Comparison of ENCODE assay signal across 9 cellular contexts in the genomic region with DNA sequence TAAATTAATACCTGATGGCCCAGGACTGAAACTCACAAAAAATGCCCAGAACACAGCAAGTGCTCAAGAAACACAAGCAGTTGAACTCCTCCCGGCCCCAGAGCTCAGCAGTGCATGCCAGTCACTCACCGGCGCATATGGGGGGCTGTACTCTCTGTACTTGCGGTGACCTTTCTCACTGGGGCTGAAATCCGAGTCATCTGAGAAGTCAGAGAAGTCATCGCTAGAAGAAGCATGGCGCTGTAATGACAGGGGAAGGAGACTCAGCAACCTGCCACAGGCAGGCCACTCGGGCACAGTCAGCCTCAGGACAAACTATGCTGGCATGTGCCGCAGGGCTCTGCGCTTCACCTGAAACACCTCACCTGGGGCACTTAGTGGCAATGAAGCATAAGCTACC. TPM values are rescaled to one million over a fixed set of nuclear protein-coding genes. Genes with fewer than 3 reads are reported as not detected.
DNase-seq lines count a peak whose midpoint lies in the region; ATAC-seq and TF ChIP-seq lines count a peak whose summit lies in the region.
"Had no signal": no experiment of that assay in that cellular context is flagged by ENCODE, and none has a peak within 500 bp of the region (broad histone marks: within the 10 kb centered on the region; RNA-seq: fewer than 3 reads in every experiment).

No MANE protein-coding gene starts in this region.

- TF ChIP-seq CTCF in GM12865 (IDR thresholded peaks at IDR 0.05; ENCODE audit: insufficient read depth, low read depth, low read length, missing control alignments) (no peak), HFFc6 (IDR thresholded peaks at IDR 0.05) (no peak), sigmoid colon (IDR thresholded peaks at IDR 0.05) (no peak), uterus (IDR thresholded peaks at IDR 0.05) (no peak)

- H3K9me3 ChIP-seq in sigmoid colon = no peaks in the 10 kb centered on the region
- no peaks in the 10 kb centered on the region for H3K9me3 ChIP-seq in uterus

- H3K36me3 ChIP-seq in sigmoid colon (peaks cover 10 to 56% (median 27%) of the 10 kb centered on the region in 4 donors), uterus (no peaks in the 10 kb centered on the region)

- H3K4me1 ChIP-seq in sigmoid colon (peaks cover 0 to 60% (median 41%) of the 10 kb centered on the region in 4 donors), uterus (peaks cover 0 to 9% of the 10 kb centered on the region in 2 donors)

- H3K4me3 ChIP-seq in GM12865 (ENCODE audit: low read depth, low read length) = peak overlapping the region; percentile 49
- H3K4me3 ChIP-seq in sigmoid colon = no peak overlapping the region
- H3K4me3 ChIP-seq in uterus = no peak overlapping the region

- H3K4me1 Mint-ChIP-seq in HFFc6 (ENCODE audit: low read depth) = peaks cover 10% of the 10 kb centered on the region
- peaks cover 58% of the 10 kb centered on the region for H3K4me1 Mint-ChIP-seq in activated T-helper 2 cell treated with anti-CD3 and anti-CD28 coated beads, Interferon-gamma antibody, Interleukin-2, Interleukin-4, amounts not matched to agents 10 μg/mL and 5 μg/mL and 100 μg/mL, durations not matched to agents 14 hours and 24 hours and 36 hours (ENCODE audit: low read depth)

- H3K36me3 Mint-ChIP-seq in HFFc6 (ENCODE audit: low read depth) = peaks cover 19% of the 10 kb centered on the region
- H3K36me3 Mint-ChIP-seq in activated T-helper 2 cell treated with anti-CD3 and anti-CD28 coated beads, Interferon-gamma antibody, Interleukin-2, Interleukin-4, amounts not matched to agents 10 μg/mL and 5 μg/mL and 100 μg/mL, durations not matched to agents 14 hours and 24 hours and 36 hours (ENCODE audit: low read depth) = peaks cover 72% of the 10 kb centered on the region

- H3K27me3 Mint-ChIP-seq in HFFc6 (ENCODE audit: insufficient read depth) = no peaks in the 10 kb centered on the region; the same call in none of the 2 replicates
- H3K27me3 Mint-ChIP-seq in activated T-helper 2 cell treated with anti-CD3 and anti-CD28 coated beads, Interferon-gamma antibody, Interleukin-2, Interleukin-4, amounts not matched to agents 10 μg/mL and 5 μg/mL and 100 μg/mL, durations not matched to agents 14 hours and 24 hours and 36 hours (ENCODE audit: low read depth) = no peaks in the 10 kb centered on the region

- DNase-seq in GM12865 (ENCODE audit: low read depth) = peak; percentile 95
- no peak for DNase-seq in HFFc6
- DNase-seq in activated T-helper 2 cell treated with anti-CD3 and anti-CD28 coated beads, Interferon-gamma antibody, Interleukin-2, Interleukin-4, amounts not matched to agents 10 μg/mL and 5 μg/mL and 100 μg/mL, durations not matched to agents 14 hours and 24 hours and 36 hours (ENCODE audit: low spot score) = no peak
- DNase-seq in sigmoid colon = no peak
- no peak for DNase-seq in sciatic nerve (ENCODE audit: low spot score)
- DNase-seq in dedifferentiated amniotic fluid mesenchymal stem cell (ENCODE audit: extremely low spot score) = no peak
- DNase-seq in AML-193 (lab: John Stamatoyannopoulos, UW) = no peak
- no peak for DNase-seq in uterus
- DNase-seq: NCI-H1048 had no signal

- intact Hi-C loops in activated T-helper 2 cell treated with anti-CD3 and anti-CD28 coated beads, Interferon-gamma antibody, Interleukin-2, Interleukin-4, amounts not matched to agents 10 μg/mL and 5 μg/mL and 100 μg/mL, durations not matched to agents 14 hours and 24 hours and 36 hours (cut with micrococcal nuclease) = loop anchor here (2.0 kb wide), 1 partner anchor 93 kb away; no protein-coding TSS in a partner anchor
- intact Hi-C loops in sigmoid colon (cut with DNase I) = no loop called here
- intact Hi-C loops in sciatic nerve (cut with DNase I) = no loop called here
- intact Hi-C loops in uterus (cut with DNase I; ENCODE audit: low total_unique reads) = no loop called here

- no peaks in the 10 kb centered on the region for H3K27me3 ChIP-seq in sigmoid colon
- H3K27me3 ChIP-seq in uterus = no peaks in the 10 kb centered on the region

- H3K4me3 Mint-ChIP-seq in HFFc6 = no peak overlapping the region
- H3K4me3 Mint-ChIP-seq in activated T-helper 2 cell treated with anti-CD3 and anti-CD28 coated beads, Interferon-gamma antibody, Interleukin-2, Interleukin-4, amounts not matched to agents 10 μg/mL and 5 μg/mL and 100 μg/mL, durations not matched to agents 14 hours and 24 hours and 36 hours (ENCODE audit: low read depth) = peak overlapping the region; percentile 95

- ATAC-seq in sciatic nerve = no peak

- H3K27ac Mint-ChIP-seq in HFFc6 = peak overlapping the region; percentile 24; the same call in 1 of the 2 replicates
- peak overlapping the region; percentile 100 for H3K27ac Mint-ChIP-seq in activated T-helper 2 cell treated with anti-CD3 and anti-CD28 coated beads, Interferon-gamma antibody, Interleukin-2, Interleukin-4, amounts not matched to agents 10 μg/mL and 5 μg/mL and 100 μg/mL, durations not matched to agents 14 hours and 24 hours and 36 hours

- H3K27ac ChIP-seq in sigmoid colon (peak overlapping the region; percentile 3 to 54 (median 36)), uterus (no peak overlapping the region)

- TF ChIP-seq EP300 in sigmoid colon (IDR thresholded peaks at IDR 0.05) = no peak

- WGBS in sigmoid colon, 2 donors = 84 to 87% methylated on average over 10 of the region's 10 CpGs

- TF ChIP-seq POLR2A in sigmoid colon (IDR thresholded peaks at IDR 0.05) (no peak), uterus (IDR thresholded peaks at IDR 0.05) (no peak)

- H3K9me3 Mint-ChIP-seq in HFFc6 = no peaks in the 10 kb centered on the region
- H3K9me3 Mint-ChIP-seq in activated T-helper 2 cell treated with anti-CD3 and anti-CD28 coated beads, Interferon-gamma antibody, Interleukin-2, Interleukin-4, amounts not matched to agents 10 μg/mL and 5 μg/mL and 100 μg/mL, durations not matched to agents 14 hours and 24 hours and 36 hours = no peaks in the 10 kb centered on the region

RNA-seq across cellular contexts. Expression of a gene that starts 19.7 kb away (rescaled TPM):
- total RNA-seq in HFFc6 (2021; fragmentation: NEBNext Ultra II Directional; extraction: Animal tissue kit (Norgen Biotek cat#: 25700)) = 10 to 100 TPM; 43.9 to 66.1 (median 55.2) TPM
- 97.1 and 104 TPM in 2 replicates for total RNA-seq in activated T-helper 2 cell treated with anti-CD3 and anti-CD28 coated beads, Interferon-gamma antibody, Interleukin-2, Interleukin-4, amounts not matched to agents 10 μg/mL and 5 μg/mL and 100 μg/mL, durations not matched to agents 14 hours and 24 hours and 36 hours
- total RNA-seq in sigmoid colon (10 to 100 TPM; 19.3 to 25.3 (median 21.8) TPM), sciatic nerve (50.4 TPM), uterus (10 to 100 TPM in 3 of 4 donors, 1 to 10 TPM in 1; 3.3 to 43.1 (median 18.3) TPM)
- 10 to 100 TPM in 1 of 3 donors, 1 to 10 TPM in 2; 5.4 to 21.9 (median 6.7) TPM for polyA plus RNA-seq in sigmoid colon

RNA-seq across cellular contexts. Expression of a gene that starts 36.8 kb away (rescaled TPM):
- total RNA-seq in HFFc6 (2021; fragmentation: NEBNext Ultra II Directional; extraction: Animal tissue kit (Norgen Biotek cat#: 25700)) = 100 to 1,000 TPM; 158 to 181 (median 175) TPM
- 151 and 154 TPM in 2 replicates for total RNA-seq in activated T-helper 2 cell treated with anti-CD3 and anti-CD28 coated beads, Interferon-gamma antibody, Interleukin-2, Interleukin-4, amounts not matched to agents 10 μg/mL and 5 μg/mL and 100 μg/mL, durations not matched to agents 14 hours and 24 hours and 36 hours
- 100 to 1,000 TPM; 109 to 191 (median 161) TPM for total RNA-seq in sigmoid colon
- 10 to 100 TPM; 50.5 to 82.6 (median 57.3) TPM for polyA plus RNA-seq in sigmoid colon
- total RNA-seq in sciatic nerve = 41.8 TPM
- total RNA-seq in uterus = 100 to 1,000 TPM in 1 of 4 donors, 10 to 100 TPM in 3; 17.6 to 144 (median 45.6) TPM

RNA-seq across cellular contexts. Expression of a gene that starts 45.4 kb away (rescaled TPM):
- 10 to 100 TPM; 44.2 to 55.1 (median 49.3) TPM for total RNA-seq in HFFc6 (2021; fragmentation: NEBNext Ultra II Directional; extraction: Animal tissue kit (Norgen Biotek cat#: 25700))
- total RNA-seq in activated T-helper 2 cell treated with anti-CD3 and anti-CD28 coated beads, Interferon-gamma antibody, Interleukin-2, Interleukin-4, amounts not matched to agents 10 μg/mL and 5 μg/mL and 100 μg/mL, durations not matched to agents 14 hours and 24 hours and 36 hours = 48.0 and 49.1 TPM in 2 replicates
- total RNA-seq in sigmoid colon (10 to 100 TPM; 19.9 to 33.2 (median 23.8) TPM), sciatic nerve (19.3 TPM), uterus (10 to 100 TPM in 3 of 4 donors, 1 to 10 TPM in 1; 9.4 to 78.8 (median 13.3) TPM)
- 10 to 100 TPM in 1 of 3 donors, 1 to 10 TPM in 2; 3.0 to 14.5 (median 4.6) TPM for polyA plus RNA-seq in sigmoid colon

Comparison
In these comparisons a context has a peak if more than half of its experiments do, and no peak if none do; other contexts are left out.
1. H3K27ac ChIP-seq: peak in sigmoid colon (4 of 4); none in uterus (0 of 2).